In genomic region chr3:70919661-70920060, GRCh38 we compare ENCODE assay signal across 21 cellular contexts.
DNase-seq lines count a peak whose midpoint lies in the region; ATAC-seq, FAIRE-seq and TF ChIP-seq lines count a peak whose summit lies in the region.
"Had no signal": no experiment of that assay in that cellular context is flagged by ENCODE, and none has a peak within 500 bp of the region (broad histone marks: within the 10 kb centered on the region; RNA-seq: fewer than 3 reads in every experiment).

No MANE protein-coding gene starts in this region.

- peaks cover 0 to 7% of the 10 kb centered on the region in 2 donors for H3K4me1 ChIP-seq in ascending aorta
- peaks cover 10% of the 10 kb centered on the region for H3K4me1 ChIP-seq in skeletal muscle satellite cell (ENCODE audit: control insufficient read depth, insufficient read depth, low read length)
- H3K4me1 ChIP-seq: SJSA1 had no signal

- TF ChIP-seq CTCF in ascending aorta (IDR thresholded peaks at IDR 0.05): no peak

- intact Hi-C loops in ascending aorta (cut with DNase I): no loop called here

- no peak for FAIRE-seq in urothelium cell line (lab: Jason Lieb, UNC)
- FAIRE-seq: A204.1, HepG2, K562 had no signal

- DNase-seq in EL (peak; percentile 3), ascending aorta (ENCODE audit: low spot score in 2 of 2) (no peak), hepatic stellate cell (ENCODE audit: low spot score) (peak; percentile 2), urothelium cell line (ENCODE audit: low spot score) (no peak)
- DNase-seq: CD4-positive, CD25-positive, alpha-beta regulatory T cell; H7; MG63; NCI-H1417 treated with DMSO at 0.1 percent for 48 hours; NCI-H187; NCI-H446 treated with DMSO at 0.1 percent for 48 hours; NCI-H526 treated with DMSO at 0.1 percent for 48 hours had no signal

- H3K27me3 ChIP-seq in ascending aorta (no peaks in the 10 kb centered on the region), skeletal muscle satellite cell (ENCODE audit: control insufficient read depth, insufficient read depth, low read length) (no peaks in the 10 kb centered on the region)
- H3K27me3 ChIP-seq: MG63, SJSA1 had no signal

- ATAC-seq in GM21576 (IDR thresholded peaks at IDR 0.05; ENCODE audit: unreplicated experiment): no peak
- ATAC-seq in activated T-helper 17 cell treated with anti-CD3 and anti-CD28 coated beads, Interleukin-2, amount 50 U/mL, for 72 hours (replicated peaks): no peak
- ATAC-seq: HepG2, K562, Right ventricle myocardium inferior had no signal

- no peak overlapping the region for H3K4me3 Mint-ChIP-seq in activated T-helper 17 cell treated with anti-CD3 and anti-CD28 coated beads, Interleukin-2, amount 50 U/mL, for 72 hours
- H3K4me3 Mint-ChIP-seq: B cell; CD4-positive, CD25-positive, alpha-beta regulatory T cell had no signal

- H3K36me3 Mint-ChIP-seq in activated T-helper 17 cell treated with anti-CD3 and anti-CD28 coated beads, Interleukin-2, amount 50 U/mL, for 72 hours (ENCODE audit: low read depth): no peaks in the 10 kb centered on the region
- H3K36me3 Mint-ChIP-seq: CD4-positive, CD25-positive, alpha-beta regulatory T cell had no signal

- H3K36me3 ChIP-seq in ascending aorta (no peaks in the 10 kb centered on the region), skeletal muscle satellite cell (ENCODE audit: insufficient read depth, low read length) (no peaks in the 10 kb centered on the region)
- H3K36me3 ChIP-seq: MG63, SJSA1 had no signal

- no peaks in the 10 kb centered on the region for H3K9me3 ChIP-seq in ascending aorta
- H3K9me3 ChIP-seq in skeletal muscle satellite cell (replicated peaks; ENCODE audit: low read length): no peaks in the 10 kb centered on the region
- H3K9me3 ChIP-seq: MG63, SJSA1 had no signal

- H3K27ac ChIP-seq in ascending aorta: peak overlapping the region; percentile 29 to 52
- H3K27ac ChIP-seq: HL-60, SJSA1 had no signal

- peak overlapping the region; percentile 17 for H3K9ac ChIP-seq in skeletal muscle satellite cell (ENCODE audit: low read depth, low read length)

- no peak overlapping the region for H3K27ac Mint-ChIP-seq in activated T-helper 17 cell treated with anti-CD3 and anti-CD28 coated beads, Interleukin-2, amount 50 U/mL, for 72 hours
- H3K27ac Mint-ChIP-seq: B cell; CD4-positive, CD25-positive, alpha-beta regulatory T cell had no signal

- H3K27me3 Mint-ChIP-seq in activated T-helper 17 cell treated with anti-CD3 and anti-CD28 coated beads, Interleukin-2, amount 50 U/mL, for 72 hours: peaks cover 7% of the 10 kb centered on the region

- H3K9me3 Mint-ChIP-seq in activated T-helper 17 cell treated with anti-CD3 and anti-CD28 coated beads, Interleukin-2, amount 50 U/mL, for 72 hours: peaks cover 4% of the 10 kb centered on the region

- H3K4me1 Mint-ChIP-seq in activated T-helper 17 cell treated with anti-CD3 and anti-CD28 coated beads, Interleukin-2, amount 50 U/mL, for 72 hours: no peaks in the 10 kb centered on the region
- H3K4me1 Mint-ChIP-seq: B cell; CD4-positive, CD25-positive, alpha-beta regulatory T cell had no signal

- H3K4me2 ChIP-seq in skeletal muscle satellite cell (ENCODE audit: low read length): peak overlapping the region; percentile 32

- H3K4me3 ChIP-seq in ascending aorta (no peak overlapping the region), skeletal muscle satellite cell (ENCODE audit: low read length) (no peak overlapping the region)
- H3K4me3 ChIP-seq: K562, MG63, SJSA1 had no signal

Comparison
In these comparisons a context has a peak if more than half of its experiments do, and no peak if none do; other contexts are left out.
1. DNase-seq: peak in EL (single experiment) and hepatic stellate cell (single experiment); none in ascending aorta (0 of 2) and urothelium cell line (single experiment).